ENCODE assay signal across 22 cellular contexts in the genomic region with DNA sequence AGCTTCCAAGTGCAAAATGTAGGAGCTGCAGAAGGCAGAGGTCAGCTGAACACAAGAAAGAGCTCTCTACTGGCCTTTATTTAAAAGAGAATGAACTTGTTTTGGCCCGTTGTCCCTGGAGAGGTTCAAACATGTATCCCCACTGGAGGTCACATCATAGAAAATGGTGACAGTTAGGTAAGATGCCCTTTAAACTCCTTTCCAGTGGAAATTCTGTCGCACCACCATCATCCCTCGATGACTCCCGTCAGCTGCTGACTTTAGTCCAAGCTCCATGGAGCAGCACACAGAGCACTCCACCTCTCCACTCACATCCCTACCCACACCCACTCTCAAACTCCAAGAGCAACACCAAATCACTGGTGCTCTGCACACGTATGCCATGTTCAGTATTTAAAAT. TPM values are rescaled to one million over a fixed set of nuclear protein-coding genes. Genes with fewer than 3 reads are reported as not detected.
DNase-seq lines count a peak whose midpoint lies in the region; TF ChIP-seq lines count a peak whose summit lies in the region.
"Had no signal": no experiment of that assay in that cellular context is flagged by ENCODE, and none has a peak within 500 bp of the region (broad histone marks: within the 10 kb centered on the region; RNA-seq: fewer than 3 reads in every experiment).

No MANE protein-coding gene starts in this region.

- TF ChIP-seq CTCF in endothelial cell (IDR thresholded peaks at IDR 0.05; ENCODE audit: unreplicated experiment), result no peak
- no peak for TF ChIP-seq CTCF in neural progenitor cell (IDR thresholded peaks at IDR 0.05)
- no peak for TF ChIP-seq CTCF in vagina (IDR thresholded peaks at IDR 0.05)

- no peak overlapping the region for H3K9ac ChIP-seq in neural progenitor cell
- H3K9ac ChIP-seq: KMS-11 had no signal

- H3K9me3 Mint-ChIP-seq in endothelial cell (ENCODE audit: unreplicated experiment), result no peaks in the 10 kb centered on the region
- H3K9me3 Mint-ChIP-seq in neural progenitor cell, result peaks cover 5% of the 10 kb centered on the region
- H3K9me3 Mint-ChIP-seq in T-helper 2 cell treated with Interferon-gamma antibody and Interleukin-4, amounts not matched to agents 5 μg/mL and 100 μg/mL, for 36 hours, result no peaks in the 10 kb centered on the region
- H3K9me3 Mint-ChIP-seq: CD4-positive, CD25-positive, alpha-beta regulatory T cell had no signal

- H3K4me3 Mint-ChIP-seq in endothelial cell (ENCODE audit: unreplicated experiment) (no peak overlapping the region), neural progenitor cell (no peak overlapping the region)
- no peak overlapping the region for H3K4me3 Mint-ChIP-seq in T-helper 2 cell treated with Interferon-gamma antibody and Interleukin-4, amounts not matched to agents 5 μg/mL and 100 μg/mL, for 36 hours
- H3K4me3 Mint-ChIP-seq: CD4-positive, CD25-positive, alpha-beta regulatory T cell; GM23338 had no signal

- H2AFZ ChIP-seq in neural progenitor cell (replicated peaks), result no peak overlapping the region
- H2AFZ ChIP-seq: GM23338 had no signal

- DNase-seq in cerebellum (ENCODE audit: low spot score), result peak; percentile 28
- no peak for DNase-seq in endothelial cell (ENCODE audit: low spot score)
- DNase-seq in neural progenitor cell (ENCODE audit: low spot score), result no peak
- no peak for DNase-seq in vagina (ENCODE audit: extremely low spot score in 2 of 2)
- DNase-seq in T-helper 2 cell treated with Interferon-gamma antibody and Interleukin-4, amounts not matched to agents 5 μg/mL and 100 μg/mL, for 36 hours (ENCODE audit: low spot score), result no peak
- DNase-seq in NCI-H82 treated with DMSO at 0.1 percent for 48 hours (lab: John Stamatoyannopoulos, UW; ENCODE audit: unreplicated experiment), result no peak
- no peak for DNase-seq in COLO829 (ENCODE audit: low spot score)
- DNase-seq: BE2C; Caco-2; CD4-positive, CD25-positive, alpha-beta regulatory T cell; NCI-H1092 treated with DMSO at 0.1 percent for 48 hours; NCI-H1436 treated with DMSO at 0.1 percent for 48 hours; NCI-H1930; NCI-H2227 treated with DMSO at 0.1 percent for 48 hours; NCI-H510A; NK-92 treated with Interleukin-12 subunit alpha and Interleukin-12 subunit beta, amount 100 ng/mL, for 24 hours; SIG-M5 had no signal

- no peaks in the 10 kb centered on the region for H3F3A ChIP-seq in neural progenitor cell (ENCODE audit: low read depth)

- H3K9me3 ChIP-seq in neural progenitor cell (ENCODE audit: low read depth) (no peaks in the 10 kb centered on the region), vagina (no peaks in the 10 kb centered on the region)
- H3K9me3 ChIP-seq: BE2C, Caco-2, HAP-1 had no signal

- H3K36me3 ChIP-seq in neural progenitor cell (no peaks in the 10 kb centered on the region), vagina (no peaks in the 10 kb centered on the region)
- H3K36me3 ChIP-seq: BE2C, HAP-1 had no signal

- peaks cover 18% of the 10 kb centered on the region for H3K4me1 Mint-ChIP-seq in endothelial cell (ENCODE audit: unreplicated experiment)
- H3K4me1 Mint-ChIP-seq in neural progenitor cell, result peaks cover 15% of the 10 kb centered on the region
- H3K4me1 Mint-ChIP-seq in T-helper 2 cell treated with Interferon-gamma antibody and Interleukin-4, amounts not matched to agents 5 μg/mL and 100 μg/mL, for 36 hours (ENCODE audit: low read depth), result no peaks in the 10 kb centered on the region
- H3K4me1 Mint-ChIP-seq: CD4-positive, CD25-positive, alpha-beta regulatory T cell had no signal

- intact Hi-C loops in vagina (cut with DNase I), result no loop called here

- H3K4me3 ChIP-seq in neural progenitor cell (no peak overlapping the region), vagina (no peak overlapping the region)
- H3K4me3 ChIP-seq: GM12878, GM23338, HAP-1 had no signal

- H3K27me3 ChIP-seq in neural progenitor cell (no peaks in the 10 kb centered on the region), vagina (no peaks in the 10 kb centered on the region)
- H3K27me3 ChIP-seq: BE2C had no signal

- H3K4me2 ChIP-seq in neural progenitor cell, result no peak overlapping the region
- H3K4me2 ChIP-seq: GM23338, KMS-11 had no signal

- H4K20me1 ChIP-seq in neural progenitor cell (ENCODE audit: low read depth), result no peaks in the 10 kb centered on the region

- H3K36me3 Mint-ChIP-seq in endothelial cell (ENCODE audit: low read depth, unreplicated experiment) (peaks cover 14% of the 10 kb centered on the region), neural progenitor cell (peaks cover 1% of the 10 kb centered on the region)
- no peaks in the 10 kb centered on the region for H3K36me3 Mint-ChIP-seq in T-helper 2 cell treated with Interferon-gamma antibody and Interleukin-4, amounts not matched to agents 5 μg/mL and 100 μg/mL, for 36 hours (ENCODE audit: low read depth)
- H3K36me3 Mint-ChIP-seq: CD4-positive, CD25-positive, alpha-beta regulatory T cell had no signal

- H3K27ac Mint-ChIP-seq in endothelial cell (ENCODE audit: unreplicated experiment), result peak overlapping the region; percentile 57
- peak overlapping the region; percentile 65 for H3K27ac Mint-ChIP-seq in neural progenitor cell
- no peak overlapping the region for H3K27ac Mint-ChIP-seq in T-helper 2 cell treated with Interferon-gamma antibody and Interleukin-4, amounts not matched to agents 5 μg/mL and 100 μg/mL, for 36 hours
- H3K27ac Mint-ChIP-seq: CD4-positive, CD25-positive, alpha-beta regulatory T cell; GM23338 had no signal

- no peak overlapping the region for H3K27ac ChIP-seq in neural progenitor cell
- peak overlapping the region; percentile 48 for H3K27ac ChIP-seq in vagina
- H3K27ac ChIP-seq: KMS-11, RWPE1 had no signal

- no peaks in the 10 kb centered on the region for H3K79me2 ChIP-seq in neural progenitor cell (ENCODE audit: low read depth)

- H3K27me3 Mint-ChIP-seq in endothelial cell (ENCODE audit: unreplicated experiment), result no peaks in the 10 kb centered on the region
- H3K27me3 Mint-ChIP-seq in neural progenitor cell (ENCODE audit: insufficient read depth, low read depth), result peaks cover 2% of the 10 kb centered on the region
- H3K27me3 Mint-ChIP-seq in T-helper 2 cell treated with Interferon-gamma antibody and Interleukin-4, amounts not matched to agents 5 μg/mL and 100 μg/mL, for 36 hours (ENCODE audit: low read depth), result peaks cover 6% of the 10 kb centered on the region

- TF ChIP-seq POLR2A in vagina (IDR thresholded peaks at IDR 0.05), result no peak

- H3K4me1 ChIP-seq in neural progenitor cell, result no peaks in the 10 kb centered on the region
- H3K4me1 ChIP-seq in vagina, result peaks cover 31% of the 10 kb centered on the region
- H3K4me1 ChIP-seq: Caco-2, HAP-1 had no signal

RNA-seq across cellular contexts. Expression of a gene that starts 15.2 kb away (rescaled TPM):
- total RNA-seq in cerebellum (0.45 TPM), endothelial cell (ENCODE audit: unreplicated experiment) (0.64 TPM), neural progenitor cell (ENCODE audit: low replicate concordance) (not detected in 2 replicates), vagina (1.7 TPM)
- total RNA-seq: Caco-2; CD4-positive, CD25-positive, alpha-beta regulatory T cell; GM12878; GM23338 had no signal
